8 cellular contexts compared by ENCODE assay signal in the genomic region with DNA sequence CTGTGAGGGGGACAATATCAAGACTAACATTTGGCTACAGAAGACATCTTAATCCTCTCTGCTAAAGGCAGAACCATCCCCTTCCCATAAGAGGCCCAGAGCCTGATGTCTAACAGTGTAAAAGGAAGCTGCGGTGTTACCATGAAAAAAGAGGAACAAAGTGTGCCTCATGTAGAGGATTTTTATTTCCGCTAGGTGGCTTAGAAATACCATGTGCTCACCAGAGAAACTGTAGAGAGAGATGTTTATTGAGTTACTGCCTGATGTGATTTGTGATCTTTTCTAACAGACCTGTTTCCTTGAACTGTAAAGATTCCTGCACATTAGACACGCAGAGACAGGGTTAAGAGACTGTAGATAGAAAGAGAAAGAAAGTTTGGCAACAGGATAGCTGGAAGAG. TPM values are rescaled to one million over a fixed set of nuclear protein-coding genes. Genes with fewer than 3 reads are reported as not detected.
DNase-seq lines count a peak whose midpoint lies in the region; ATAC-seq and TF ChIP-seq lines count a peak whose summit lies in the region.

No MANE protein-coding gene starts in this region.

- no peak overlapping the region for H3K4me3 ChIP-seq in A673 (ENCODE audit: low read depth, low read length, poor library complexity, severe bottlenecking)
- H3K4me3 ChIP-seq in testis, result no peak overlapping the region

- DNase-seq in A673 (ENCODE audit: low spot score) (peak; percentile 5), activated B cell treated with CpG ODN at 0.5 μM for 24 hours (no peak), progenitor cell of endocrine pancreas (ENCODE audit: low spot score, unreplicated experiment) (no peak), testis (no peak)
- no peak for DNase-seq in activated CD4-positive, CD25-positive, alpha-beta regulatory T cell treated with anti-CD3 and anti-CD28 coated beads, Interleukin-2, amount 50 U/mL, for 72 hours

- peaks cover 2% of the 10 kb centered on the region for H3K4me1 Mint-ChIP-seq in activated B cell treated with CpG ODN at 0.5 μM for 24 hours
- no peaks in the 10 kb centered on the region for H3K4me1 Mint-ChIP-seq in progenitor cell of endocrine pancreas (ENCODE audit: low read depth)

- no peak overlapping the region for H3K4me3 Mint-ChIP-seq in activated B cell treated with CpG ODN at 0.5 μM for 24 hours
- H3K4me3 Mint-ChIP-seq in progenitor cell of endocrine pancreas (ENCODE audit: low read depth), result no peak overlapping the region

- H3K36me3 Mint-ChIP-seq in activated B cell treated with CpG ODN at 0.5 μM for 24 hours (ENCODE audit: low read depth) (no peaks in the 10 kb centered on the region), progenitor cell of endocrine pancreas (ENCODE audit: insufficient read depth) (no peaks in the 10 kb centered on the region)

- POLR2A ChIA-PET in A673 (lab: Charles Lee; ENCODE audit: low non-redundant PET), result no interaction called here
- POLR2A ChIA-PET in activated B cell treated with CpG ODN at 0.5 μM for 24 hours (lab: Charles Lee), result no interaction called here

- no TSS peak for BruUV-seq in A673 (replicated peaks; lab: Mats Ljungman, UMichigan)

- no peaks in the 10 kb centered on the region for H3K27me3 ChIP-seq in A673 (replicated peaks; ENCODE audit: insufficient read depth, low read depth, low read length, poor library complexity)
- no peaks in the 10 kb centered on the region for H3K27me3 ChIP-seq in testis

- H3K27ac Mint-ChIP-seq in activated B cell treated with CpG ODN at 0.5 μM for 24 hours, result no peak overlapping the region
- no peak overlapping the region for H3K27ac Mint-ChIP-seq in progenitor cell of endocrine pancreas

- TF ChIP-seq CTCF in A673 (conservative IDR thresholded peaks at IDR 0.05; ENCODE audit: low read depth, low read length) (peak; percentile 30), activated B cell treated with CpG ODN at 0.5 μM for 24 hours (IDR thresholded peaks at IDR 0.05) (no peak), progenitor cell of endocrine pancreas (IDR thresholded peaks at IDR 0.05; ENCODE audit: unreplicated experiment) (peak; percentile 42), testis (IDR thresholded peaks at IDR 0.05) (peak in 1 of 3 experiments; percentile 9)

- H3K9me3 ChIP-seq in A673 (ENCODE audit: low read depth, low read length, poor library complexity, severe bottlenecking) (no peaks in the 10 kb centered on the region), testis (no peaks in the 10 kb centered on the region)

- H3K27ac ChIP-seq in A673 (ENCODE audit: low read depth, low read length, poor library complexity, severe bottlenecking) (no peak overlapping the region), testis (no peak overlapping the region)

- CTCF ChIA-PET in A673 (lab: Charles Lee), result no interaction called here
- CTCF ChIA-PET in activated B cell treated with CpG ODN at 0.5 μM for 24 hours (lab: Charles Lee), result no interaction called here

- no peaks in the 10 kb centered on the region for H3K27me3 Mint-ChIP-seq in activated B cell treated with CpG ODN at 0.5 μM for 24 hours
- H3K27me3 Mint-ChIP-seq in progenitor cell of endocrine pancreas, result no peaks in the 10 kb centered on the region

- no peaks in the 10 kb centered on the region for H3K4me1 ChIP-seq in A673 (ENCODE audit: insufficient read depth, low read length, poor library complexity, severe bottlenecking)
- H3K4me1 ChIP-seq in testis, result no peaks in the 10 kb centered on the region

- intact Hi-C loops in A673 (cut with micrococcal nuclease; ENCODE audit: unreplicated experiment) (no loop called here), activated B cell treated with CpG ODN at 0.5 μM for 24 hours (cut with micrococcal nuclease) (loop anchor here (5.0 kb wide), 1 partner anchor 624 kb away; no protein-coding TSS in a partner anchor), testis (cut with DNase I; ENCODE audit: low total_unique reads) (no loop called here)

- ATAC-seq in GM18870 (IDR thresholded peaks at IDR 0.05; ENCODE audit: unreplicated experiment), result peak; percentile 75
- peak; percentile 51 for ATAC-seq in HG03521 (IDR thresholded peaks at IDR 0.05; ENCODE audit: unreplicated experiment)
- peak; percentile 80 for ATAC-seq in activated B cell treated with CpG ODN at 0.5 μM for 24 hours (ENCODE audit: low read depth)
- no peak for ATAC-seq in HG02840 (IDR thresholded peaks at IDR 0.05; ENCODE audit: low FRiP score, unreplicated experiment)

- no peak for TF ChIP-seq POLR2A in testis (IDR thresholded peaks at IDR 0.05)

- 19 to 29% methylated on average over 3 of the region's 3 CpGs for WGBS in testis, 2 donors

- H3K36me3 ChIP-seq in A673 (ENCODE audit: insufficient read depth, low read length, poor library complexity, severe bottlenecking), result no peaks in the 10 kb centered on the region
- no peaks in the 10 kb centered on the region for H3K36me3 ChIP-seq in testis (ENCODE audit: low read depth, missing control alignments)

- H3K9me3 Mint-ChIP-seq in activated B cell treated with CpG ODN at 0.5 μM for 24 hours (peaks cover 3% of the 10 kb centered on the region), progenitor cell of endocrine pancreas (ENCODE audit: low read depth) (no peaks in the 10 kb centered on the region)

RNA-seq across cellular contexts. Expression of gene OR5H15, which starts 22.1 kb away (rescaled TPM):
- total RNA-seq in A673 (2021), result not detected in 2 replicates
- not detected in 2 replicates for total RNA-seq in activated B cell treated with CpG ODN at 0.5 μM for 24 hours
- not detected in 2 replicates for total RNA-seq in progenitor cell of endocrine pancreas
- not detected for total RNA-seq in testis
- polyA plus RNA-seq in testis (ENCODE audit: insufficient read depth, low read depth, low replicate concordance), result not detected

RNA-seq across cellular contexts. Expression of gene OR5H14, which starts 41.3 kb away (rescaled TPM):
- total RNA-seq in A673 (2021) (not detected in 2 replicates), activated B cell treated with CpG ODN at 0.5 μM for 24 hours (0.02 TPM in 1 of 2 replicates, not detected in the other), progenitor cell of endocrine pancreas (not detected in 2 replicates), testis (under 1 TPM; 0.06 to 0.16 TPM)
- 0.41 TPM for polyA plus RNA-seq in testis (ENCODE audit: insufficient read depth, low read depth, low replicate concordance)

RNA-seq across cellular contexts. Expression of gene OR5H1, which starts 58.0 kb away (rescaled TPM):
- not detected in 2 replicates for total RNA-seq in A673 (2021)
- total RNA-seq in activated B cell treated with CpG ODN at 0.5 μM for 24 hours, result not detected in 2 replicates
- not detected in 2 replicates for total RNA-seq in progenitor cell of endocrine pancreas
- under 1 TPM in 1 of 2 donors, not detected in 1; 0.08 TPM for total RNA-seq in testis
- polyA plus RNA-seq in testis (ENCODE audit: insufficient read depth, low read depth, low replicate concordance), result not detected
